In the genomic region with DNA sequence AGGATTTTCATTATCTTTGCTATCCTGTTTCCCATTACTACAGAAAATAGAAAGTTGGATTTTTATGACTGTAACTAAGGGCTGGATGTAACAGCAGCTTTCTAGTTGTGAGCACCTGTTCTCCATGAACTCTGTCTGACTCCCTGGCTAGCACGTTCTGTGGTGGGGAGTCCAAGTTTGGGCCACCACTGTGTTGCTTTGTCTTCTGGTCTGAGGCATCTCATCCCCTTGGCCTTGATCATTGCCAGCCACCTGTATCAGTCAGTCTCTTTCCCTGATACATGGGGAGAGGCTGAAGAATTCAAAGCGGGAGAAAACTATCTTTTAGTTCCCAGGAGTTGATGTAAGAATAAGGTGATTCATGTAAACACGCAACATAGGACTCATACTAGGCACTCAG, we compare ENCODE assay signal across 10 cellular contexts.
"Had no signal": no experiment of that assay in that cellular context is flagged by ENCODE, and none has a peak within 500 bp of the region (broad histone marks: within the 10 kb centered on the region; RNA-seq: fewer than 3 reads in every experiment).

No MANE protein-coding gene starts in this region.

- H3K27ac Mint-ChIP-seq: activated naive CD4-positive, alpha-beta T cell treated with anti-CD3 and anti-CD28 coated beads, Interleukin-2, amount 50 U/mL, for 24 hours; dendritic cell treated with granulocyte-macrophage colony-stimulating factor and Interleukin-4, amounts not matched to agents 40 ng/mL and 50 ng/mL, for 4 days; immature natural killer cell; stimulated activated effector memory CD8-positive, alpha-beta T cell treated with anti-CD3 and anti-CD28 coated beads, Interleukin-12 subunit alpha, Interleukin-12 subunit beta, amount 100 ng/mL, for 72 hours had no signal

- H3K27me3 Mint-ChIP-seq: activated naive CD4-positive, alpha-beta T cell treated with anti-CD3 and anti-CD28 coated beads, Interleukin-2, amount 50 U/mL, for 24 hours; dendritic cell treated with granulocyte-macrophage colony-stimulating factor and Interleukin-4, amounts not matched to agents 40 ng/mL and 50 ng/mL, for 4 days; naive thymus-derived CD8-positive, alpha-beta T cell had no signal

- H3K4me1 Mint-ChIP-seq: activated naive CD4-positive, alpha-beta T cell treated with anti-CD3 and anti-CD28 coated beads, Interleukin-2, amount 50 U/mL, for 24 hours; stimulated activated effector memory CD8-positive, alpha-beta T cell treated with anti-CD3 and anti-CD28 coated beads, Interleukin-12 subunit alpha, Interleukin-12 subunit beta, amount 100 ng/mL, for 72 hours had no signal

- H3K9me3 Mint-ChIP-seq: activated naive CD4-positive, alpha-beta T cell treated with anti-CD3 and anti-CD28 coated beads, Interleukin-2, amount 50 U/mL, for 24 hours; dendritic cell treated with granulocyte-macrophage colony-stimulating factor and Interleukin-4, amounts not matched to agents 40 ng/mL and 50 ng/mL, for 4 days; immature natural killer cell; naive thymus-derived CD8-positive, alpha-beta T cell; stimulated activated effector memory CD8-positive, alpha-beta T cell treated with anti-CD3 and anti-CD28 coated beads, Interleukin-12 subunit alpha, Interleukin-12 subunit beta, amount 100 ng/mL, for 72 hours had no signal

- H3K4me3 Mint-ChIP-seq: activated naive CD4-positive, alpha-beta T cell treated with anti-CD3 and anti-CD28 coated beads, Interleukin-2, amount 50 U/mL, for 24 hours; dendritic cell treated with granulocyte-macrophage colony-stimulating factor and Interleukin-4, amounts not matched to agents 40 ng/mL and 50 ng/mL, for 4 days; immature natural killer cell; naive thymus-derived CD8-positive, alpha-beta T cell; stimulated activated effector memory CD8-positive, alpha-beta T cell treated with anti-CD3 and anti-CD28 coated beads, Interleukin-12 subunit alpha, Interleukin-12 subunit beta, amount 100 ng/mL, for 72 hours had no signal

- DNase-seq: activated CD4-positive, alpha-beta T cell treated with anti-CD3 and anti-CD28 coated beads, Interleukin-2, amount 50 U/mL, for 1 hour; activated CD4-positive, CD25-positive, alpha-beta regulatory T cell treated with anti-CD3 and anti-CD28 coated beads, Interleukin-2, amount 50 U/mL, for 72 hours; activated CD8-positive, alpha-beta memory T cell treated with anti-CD3 and anti-CD28 coated beads, Interleukin-2, amount 50 U/mL, for 48 hours; activated gamma-delta T cell; effector CD8-positive, alpha-beta T cell had no signal
